In the genomic region with DNA sequence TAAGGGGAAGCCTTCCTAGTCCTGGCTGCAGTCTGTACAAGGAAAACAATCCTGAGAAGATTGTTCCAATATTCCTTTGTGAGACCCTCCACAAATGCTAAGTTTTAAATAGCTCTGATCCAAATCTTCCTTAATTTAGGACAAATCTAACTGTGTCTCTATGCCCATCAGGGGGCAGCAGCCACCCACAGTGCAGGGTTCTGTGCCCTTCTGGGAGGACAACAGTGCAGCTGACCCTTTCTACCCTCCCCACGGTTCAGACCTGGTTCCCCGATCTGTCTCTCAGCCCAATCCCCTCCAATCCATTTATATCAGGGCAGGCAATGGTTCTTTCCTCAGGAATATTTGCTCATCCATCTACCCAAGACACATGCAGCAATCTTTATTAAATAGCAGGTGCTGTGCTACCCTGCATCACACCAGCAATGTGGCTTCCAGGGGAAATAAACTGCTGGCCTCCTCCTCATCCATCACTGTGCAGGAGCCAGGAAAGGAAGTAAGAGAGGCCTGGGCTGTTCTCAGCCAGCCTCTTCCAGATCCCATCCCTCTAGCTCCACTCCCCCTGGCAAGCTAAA, we compare ENCODE assay signal across 8 cellular contexts.
DNase-seq lines count a peak whose midpoint lies in the region; ATAC-seq and TF ChIP-seq lines count a peak whose summit lies in the region.

No MANE protein-coding gene starts in this region.

- no peak overlapping the region for H3K4me3 ChIP-seq in parathyroid adenoma (ENCODE audit: low read depth, low read length)

- no peak overlapping the region for H2AFZ ChIP-seq in parathyroid adenoma

- peaks cover 4% of the 10 kb centered on the region for H3K79me2 ChIP-seq in parathyroid adenoma

- no peaks in the 10 kb centered on the region for H3K27me3 ChIP-seq in parathyroid adenoma (ENCODE audit: control insufficient read depth, insufficient read depth, low read length)

- H3K9ac ChIP-seq in parathyroid adenoma, result no peak overlapping the region

- no peak for ATAC-seq in GM18498 (IDR thresholded peaks at IDR 0.05; ENCODE audit: unreplicated experiment)

- H3K27ac ChIP-seq in parathyroid adenoma, result no peak overlapping the region

- no peaks in the 10 kb centered on the region for H3K36me3 ChIP-seq in parathyroid adenoma (ENCODE audit: control insufficient read depth, insufficient read depth, low read length)

- no peaks in the 10 kb centered on the region for H3K9me3 ChIP-seq in parathyroid adenoma (ENCODE audit: control insufficient read depth, low read length)

- no peak overlapping the region for H3K4me2 ChIP-seq in parathyroid adenoma (ENCODE audit: low read length)

- H3K4me1 ChIP-seq in parathyroid adenoma, result peaks cover 3% of the 10 kb centered on the region

- DNase-seq in activated gamma-delta T cell treated with Interleukin-2 at 50 U/mL for 16 hours (peak; percentile 40), activated gamma-delta T cell (lab: John Stamatoyannopoulos, UW) (no peak), NCI-H2196 treated with DMSO at 0.1 percent for 48 hours (lab: John Stamatoyannopoulos, UW; ENCODE audit: unreplicated experiment) (peak; percentile 22), activated T-cell treated with anti-CD3 and anti-CD28 coated beads for 1 hour (ENCODE audit: low read depth) (peak; percentile 41), fibroblast of the conjunctiva (ENCODE audit: low read depth) (peak; percentile 34), OCI-M2 (lab: John Stamatoyannopoulos, UW; ENCODE audit: unreplicated experiment) (no peak)

- TF ChIP-seq CTCF in parathyroid adenoma (IDR thresholded peaks at IDR 0.05), result peak; percentile 80

Comparison
In these comparisons a context has a peak if more than half of its experiments do, and no peak if none do; other contexts are left out.
1. DNase-seq: peak in activated gamma-delta T cell treated with Interleukin-2 at 50 U/mL for 16 hours (single experiment), NCI-H2196 treated with DMSO at 0.1 percent for 48 hours (single experiment), activated T-cell treated with anti-CD3 and anti-CD28 coated beads for 1 hour (single experiment) and fibroblast of the conjunctiva (single experiment); none in activated gamma-delta T cell (single experiment) and OCI-M2 (single experiment).